1 cellular context compared by ENCODE assay signal in genomic region chr11:15035283-15035682, GRCh38.
TF ChIP-seq lines count a peak whose summit lies in the region.

No MANE protein-coding gene starts in this region.

TF ChIP-seq in WTC11, 78 proteins besides CTCF, POLR2A, EP300 and RAD21 (continued from another document):
- TF ChIP-seq NFATC4 (CRISPR knock-in tag; IDR thresholded peaks at IDR 0.05) (no peak), AR (CRISPR knock-in tag; IDR thresholded peaks at IDR 0.05) (no peak), CDX4 (CRISPR knock-in tag; IDR thresholded peaks at IDR 0.05; ENCODE audit: borderline replicate concordance) (no peak)
